Comparison of ENCODE assay signal across 18 cellular contexts in genomic region chr9:2209400-2209799, GRCh38.
DNase-seq lines count a peak whose midpoint lies in the region; ATAC-seq and TF ChIP-seq lines count a peak whose summit lies in the region.
"Had no signal": no experiment of that assay in that cellular context is flagged by ENCODE, and none has a peak within 500 bp of the region (broad histone marks: within the 10 kb centered on the region; RNA-seq: fewer than 3 reads in every experiment).

No MANE protein-coding gene starts in this region.

- no peaks in the 10 kb centered on the region for H3K36me3 ChIP-seq in SK-N-SH (replicated peaks in 1 of 2; ENCODE audit: control insufficient read depth in 1 of 2, insufficient read depth in 2 of 2, low read length in 1 of 2)
- H3K36me3 ChIP-seq: neutrophil, stomach had no signal

- no peaks in the 10 kb centered on the region for H3K9me2 ChIP-seq in SK-N-SH

- H3K9ac ChIP-seq in SK-N-SH: no peak overlapping the region

- no peaks in the 10 kb centered on the region for H3F3A ChIP-seq in SK-N-SH (replicated peaks; ENCODE audit: insufficient read depth)

- H3K36me3 Mint-ChIP-seq in dendritic cell treated with granulocyte-macrophage colony-stimulating factor and Interleukin-4, amounts not matched to agents 40 ng/mL and 50 ng/mL, for 4 days (ENCODE audit: low read depth): no peaks in the 10 kb centered on the region
- no peaks in the 10 kb centered on the region for H3K36me3 Mint-ChIP-seq in stimulated activated memory B cell treated with anti-CD40 and anti-IgM and Interleukin-4, amounts not matched to agents 10 μg/mL and 1 μg/mL and 100 μg/mL, for 72 hours

- H3K9me3 Mint-ChIP-seq in dendritic cell treated with granulocyte-macrophage colony-stimulating factor and Interleukin-4, amounts not matched to agents 40 ng/mL and 50 ng/mL, for 4 days: no peaks in the 10 kb centered on the region
- peaks cover 4% of the 10 kb centered on the region for H3K9me3 Mint-ChIP-seq in stimulated activated memory B cell treated with anti-CD40 and anti-IgM and Interleukin-4, amounts not matched to agents 10 μg/mL and 1 μg/mL and 100 μg/mL, for 72 hours
- H3K9me3 Mint-ChIP-seq: activated CD4-positive, alpha-beta memory T cell treated with anti-CD3 and anti-CD28 coated beads, Interleukin-2, amount 10 ng/mL, durations not matched to agents 7 days and 5 days; activated T-helper 17 cell treated with anti-CD3 and anti-CD28 coated beads, Interleukin-2, amount 50 U/mL, for 72 hours had no signal

- CTCF ChIA-PET in SK-N-SH (lab: Yijun Ruan, JAX): interaction anchor here (1.6 kb wide), 1 partner anchor 18 kb away, joined by 4 read pairs; no protein-coding TSS in a partner anchor

- TF ChIP-seq CTCF in SK-N-SH (IDR thresholded peaks at IDR 0.05): no peak

- no peak for TF ChIP-seq EP300 in SK-N-SH (IDR thresholded peaks at IDR 0.05; ENCODE audit: borderline replicate concordance in 1 of 2, low read depth in 1 of 2, low read length in 1 of 2)

- H3K27me3 Mint-ChIP-seq in dendritic cell treated with granulocyte-macrophage colony-stimulating factor and Interleukin-4, amounts not matched to agents 40 ng/mL and 50 ng/mL, for 4 days: no peaks in the 10 kb centered on the region
- no peaks in the 10 kb centered on the region for H3K27me3 Mint-ChIP-seq in stimulated activated memory B cell treated with anti-CD40 and anti-IgM and Interleukin-4, amounts not matched to agents 10 μg/mL and 1 μg/mL and 100 μg/mL, for 72 hours
- H3K27me3 Mint-ChIP-seq: activated CD4-positive, alpha-beta memory T cell treated with anti-CD3 and anti-CD28 coated beads, Interleukin-2, amount 10 ng/mL, durations not matched to agents 7 days and 5 days; activated T-helper 17 cell treated with anti-CD3 and anti-CD28 coated beads, Interleukin-2, amount 50 U/mL, for 72 hours had no signal

- no peak overlapping the region for H3K4me3 Mint-ChIP-seq in dendritic cell treated with granulocyte-macrophage colony-stimulating factor and Interleukin-4, amounts not matched to agents 40 ng/mL and 50 ng/mL, for 4 days
- H3K4me3 Mint-ChIP-seq in stimulated activated memory B cell treated with anti-CD40 and anti-IgM and Interleukin-4, amounts not matched to agents 10 μg/mL and 1 μg/mL and 100 μg/mL, for 72 hours: no peak overlapping the region
- H3K4me3 Mint-ChIP-seq: activated CD4-positive, alpha-beta memory T cell treated with anti-CD3 and anti-CD28 coated beads, Interleukin-2, amount 10 ng/mL, durations not matched to agents 7 days and 5 days; activated T-helper 17 cell treated with anti-CD3 and anti-CD28 coated beads, Interleukin-2, amount 50 U/mL, for 72 hours had no signal

- H3K79me2 ChIP-seq in SK-N-SH (ENCODE audit: insufficient read depth): no peaks in the 10 kb centered on the region

- peak overlapping the region; percentile 3 for H3K27ac Mint-ChIP-seq in dendritic cell treated with granulocyte-macrophage colony-stimulating factor and Interleukin-4, amounts not matched to agents 40 ng/mL and 50 ng/mL, for 4 days
- H3K27ac Mint-ChIP-seq in stimulated activated memory B cell treated with anti-CD40 and anti-IgM and Interleukin-4, amounts not matched to agents 10 μg/mL and 1 μg/mL and 100 μg/mL, for 72 hours: peak overlapping the region; percentile 4
- H3K27ac Mint-ChIP-seq: activated CD4-positive, alpha-beta memory T cell treated with anti-CD3 and anti-CD28 coated beads, Interleukin-2, amount 10 ng/mL, durations not matched to agents 7 days and 5 days; activated T-helper 17 cell treated with anti-CD3 and anti-CD28 coated beads, Interleukin-2, amount 50 U/mL, for 72 hours had no signal

- H3K4me1 Mint-ChIP-seq in dendritic cell treated with granulocyte-macrophage colony-stimulating factor and Interleukin-4, amounts not matched to agents 40 ng/mL and 50 ng/mL, for 4 days (ENCODE audit: low read depth): peaks cover 24% of the 10 kb centered on the region
- peaks cover 10% of the 10 kb centered on the region for H3K4me1 Mint-ChIP-seq in stimulated activated memory B cell treated with anti-CD40 and anti-IgM and Interleukin-4, amounts not matched to agents 10 μg/mL and 1 μg/mL and 100 μg/mL, for 72 hours
- H3K4me1 Mint-ChIP-seq: activated CD4-positive, alpha-beta memory T cell treated with anti-CD3 and anti-CD28 coated beads, Interleukin-2, amount 10 ng/mL, durations not matched to agents 7 days and 5 days had no signal

- WGBS in SK-N-SH (ENCODE audit: low lambda C conversion rate): 39% methylated on average over 2 of the region's 2 CpGs

- H3K4me3 ChIP-seq in SK-N-SH (ENCODE audit: low read depth in 2 of 2, low read length in 1 of 2): no peak overlapping the region
- H3K4me3 ChIP-seq: lung, stomach had no signal

- H3K27ac ChIP-seq in SK-N-SH (ENCODE audit: low read depth in 2 of 2, low read length in 1 of 2): no peak overlapping the region
- H3K27ac ChIP-seq: neutrophil, RWPE1, stomach had no signal

- no peak for ATAC-seq in SK-N-SH treated with all-trans-retinoic acid at 6 μM for 48 hours
- peak; percentile 64 for ATAC-seq in stimulated activated memory B cell treated with anti-CD40 and anti-IgM and Interleukin-4, amounts not matched to agents 10 μg/mL and 1 μg/mL and 100 μg/mL, for 72 hours
- ATAC-seq: activated T-helper 17 cell treated with anti-CD3 and anti-CD28 coated beads, Interleukin-2, amount 50 U/mL, for 72 hours had no signal

- no peak overlapping the region for H3K4me2 ChIP-seq in SK-N-SH

- H3K4me1 ChIP-seq in SK-N-SH (ENCODE audit: control insufficient read depth in 1 of 2, insufficient read depth in 2 of 2, low read depth in 1 of 2, low read length in 1 of 2): peaks cover 4 to 6% of the 10 kb centered on the region in 2 experiments; a peak in 2 of 4 replicates

- no peak for TF ChIP-seq RAD21 in SK-N-SH (IDR thresholded peaks at IDR 0.05; ENCODE audit: low read length)

- no peak overlapping the region for H2AFZ ChIP-seq in SK-N-SH (ENCODE audit: low read depth)

- no peaks in the 10 kb centered on the region for H3K9me3 ChIP-seq in SK-N-SH
- H3K9me3 ChIP-seq: neutrophil, stomach had no signal

- DNase-seq in SK-N-SH (no peak), MV-4-11 (lab: John Stamatoyannopoulos, UW) (peak; percentile 90), AG08396 (ENCODE audit: low spot score) (no peak), NCI-H2227 (lab: John Stamatoyannopoulos, UW; ENCODE audit: unreplicated experiment) (no peak)
- DNase-seq in NK-92 treated with Interleukin-12 subunit alpha and Interleukin-12 subunit beta, amount 100 ng/mL, for 24 hours (lab: John Stamatoyannopoulos, UW): no peak
- DNase-seq: 8988T; activated CD4-positive, alpha-beta memory T cell treated with anti-CD3 and anti-CD28 coated beads, Interleukin-2, amount 10 ng/mL, durations not matched to agents 7 days and 5 days; anterior cingulate cortex; NCI-H1105 treated with DMSO at 0.1 percent for 48 hours; NCI-H446 treated with DMSO at 0.1 percent for 48 hours; stomach had no signal

- intact Hi-C loops in dendritic cell treated with granulocyte-macrophage colony-stimulating factor and Interleukin-4, amounts not matched to agents 40 ng/mL and 50 ng/mL, for 4 days (cut with micrococcal nuclease): no loop called here

- H4K20me1 ChIP-seq in SK-N-SH (ENCODE audit: insufficient read depth): no peaks in the 10 kb centered on the region

- POLR2A ChIA-PET in SK-N-SH (lab: Yijun Ruan, JAX): no interaction called here

- H3K27me3 ChIP-seq in SK-N-SH (ENCODE audit: insufficient read depth): no peaks in the 10 kb centered on the region
- H3K27me3 ChIP-seq: neutrophil, stomach had no signal

TF ChIP-seq in SK-N-SH, 30 proteins besides CTCF, POLR2A, EP300 and RAD21:
- TF ChIP-seq NFIC (IDR thresholded peaks at IDR 0.05; ENCODE audit: borderline replicate concordance): no peak
- 0 out of 2 replicates have a peak, but pooled peaks have one; percentile 4 for TF ChIP-seq GATA2 (CRISPR knock-in tag; IDR thresholded peaks at IDR 0.05)

TF ChIP-seq in SK-N-SH treated with all-trans-retinoic acid at 6 μM for 48 hours, 23 proteins besides CTCF, POLR2A, EP300 and RAD21 (continues in another document):
- TF ChIP-seq SNAI2 (CRISPR knock-in tag; IDR thresholded peaks at IDR 0.05) (no peak), ZFP30 (CRISPR knock-in tag; IDR thresholded peaks at IDR 0.05) (no peak), BACH2 (CRISPR knock-in tag; IDR thresholded peaks at IDR 0.05; ENCODE audit: borderline replicate concordance) (no peak), CSDC2 (CRISPR knock-in tag; IDR thresholded peaks at IDR 0.05) (no peak)
- TF ChIP-seq, protein P1, sequence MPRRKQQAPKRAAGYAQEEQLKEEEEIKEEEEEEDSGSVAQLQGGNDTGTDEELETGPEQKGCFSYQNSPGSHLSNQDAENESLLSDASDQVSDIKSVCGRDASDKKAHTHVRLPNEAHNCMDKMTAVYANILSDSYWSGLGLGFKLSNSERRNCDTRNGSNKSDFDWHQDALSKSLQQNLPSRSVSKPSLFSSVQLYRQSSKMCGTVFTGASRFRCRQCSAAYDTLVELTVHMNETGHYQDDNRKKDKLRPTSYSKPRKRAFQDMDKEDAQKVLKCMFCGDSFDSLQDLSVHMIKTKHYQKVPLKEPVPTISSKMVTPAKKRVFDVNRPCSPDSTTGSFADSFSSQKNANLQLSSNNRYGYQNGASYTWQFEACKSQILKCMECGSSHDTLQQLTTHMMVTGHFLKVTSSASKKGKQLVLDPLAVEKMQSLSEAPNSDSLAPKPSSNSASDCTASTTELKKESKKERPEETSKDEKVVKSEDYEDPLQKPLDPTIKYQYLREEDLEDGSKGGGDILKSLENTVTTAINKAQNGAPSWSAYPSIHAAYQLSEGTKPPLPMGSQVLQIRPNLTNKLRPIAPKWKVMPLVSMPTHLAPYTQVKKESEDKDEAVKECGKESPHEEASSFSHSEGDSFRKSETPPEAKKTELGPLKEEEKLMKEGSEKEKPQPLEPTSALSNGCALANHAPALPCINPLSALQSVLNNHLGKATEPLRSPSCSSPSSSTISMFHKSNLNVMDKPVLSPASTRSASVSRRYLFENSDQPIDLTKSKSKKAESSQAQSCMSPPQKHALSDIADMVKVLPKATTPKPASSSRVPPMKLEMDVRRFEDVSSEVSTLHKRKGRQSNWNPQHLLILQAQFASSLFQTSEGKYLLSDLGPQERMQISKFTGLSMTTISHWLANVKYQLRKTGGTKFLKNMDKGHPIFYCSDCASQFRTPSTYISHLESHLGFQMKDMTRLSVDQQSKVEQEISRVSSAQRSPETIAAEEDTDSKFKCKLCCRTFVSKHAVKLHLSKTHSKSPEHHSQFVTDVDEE (CRISPR knock-in tag; IDR thresholded peaks at IDR 0.05): no peak
- TF ChIP-seq, protein P2, sequence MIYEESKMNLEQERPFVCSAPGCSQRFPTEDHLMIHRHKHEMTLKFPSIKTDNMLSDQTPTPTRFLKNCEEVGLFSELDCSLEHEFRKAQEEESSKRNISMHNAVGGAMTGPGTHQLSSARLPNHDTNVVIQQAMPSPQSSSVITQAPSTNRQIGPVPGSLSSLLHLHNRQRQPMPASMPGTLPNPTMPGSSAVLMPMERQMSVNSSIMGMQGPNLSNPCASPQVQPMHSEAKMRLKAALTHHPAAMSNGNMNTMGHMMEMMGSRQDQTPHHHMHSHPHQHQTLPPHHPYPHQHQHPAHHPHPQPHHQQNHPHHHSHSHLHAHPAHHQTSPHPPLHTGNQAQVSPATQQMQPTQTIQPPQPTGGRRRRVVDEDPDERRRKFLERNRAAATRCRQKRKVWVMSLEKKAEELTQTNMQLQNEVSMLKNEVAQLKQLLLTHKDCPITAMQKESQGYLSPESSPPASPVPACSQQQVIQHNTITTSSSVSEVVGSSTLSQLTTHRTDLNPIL (CRISPR knock-in tag; IDR thresholded peaks at IDR 0.05; ENCODE audit: low read depth): no peak
